1 cellular context compared by ENCODE assay signal in genomic region chr11:93715797-93716396, GRCh38.
TF ChIP-seq lines count a peak whose summit lies in the region.

No MANE protein-coding gene starts in this region.

TF ChIP-seq in GM23338, 12 proteins besides CTCF, POLR2A, EP300 and RAD21:
- TF ChIP-seq STAT1 (IDR thresholded peaks at IDR 0.05; ENCODE audit: unreplicated experiment) (no peak), CREB1 (CRISPR knock-in tag; IDR thresholded peaks at IDR 0.05; ENCODE audit: low read depth) (no peak), ZNF331 (CRISPR knock-in tag; IDR thresholded peaks at IDR 0.05; ENCODE audit: low read depth) (no peak), JUNB (IDR thresholded peaks at IDR 0.05; ENCODE audit: unreplicated experiment) (no peak), NANOG (IDR thresholded peaks at IDR 0.05; ENCODE audit: borderline replicate concordance) (no peak), ZNF114 (CRISPR knock-in tag; IDR thresholded peaks at IDR 0.05) (no peak), ETS1 (IDR thresholded peaks at IDR 0.05) (no peak), POLR2AphosphoS5 (IDR thresholded peaks at IDR 0.05; ENCODE audit: low read depth) (no peak), EZH2phosphoT487 (IDR thresholded peaks at IDR 0.05; ENCODE audit: unreplicated experiment) (no peak), EZH2 (IDR thresholded peaks at IDR 0.05; ENCODE audit: low read depth, unreplicated experiment) (no peak)
- TF ChIP-seq, protein P1, sequence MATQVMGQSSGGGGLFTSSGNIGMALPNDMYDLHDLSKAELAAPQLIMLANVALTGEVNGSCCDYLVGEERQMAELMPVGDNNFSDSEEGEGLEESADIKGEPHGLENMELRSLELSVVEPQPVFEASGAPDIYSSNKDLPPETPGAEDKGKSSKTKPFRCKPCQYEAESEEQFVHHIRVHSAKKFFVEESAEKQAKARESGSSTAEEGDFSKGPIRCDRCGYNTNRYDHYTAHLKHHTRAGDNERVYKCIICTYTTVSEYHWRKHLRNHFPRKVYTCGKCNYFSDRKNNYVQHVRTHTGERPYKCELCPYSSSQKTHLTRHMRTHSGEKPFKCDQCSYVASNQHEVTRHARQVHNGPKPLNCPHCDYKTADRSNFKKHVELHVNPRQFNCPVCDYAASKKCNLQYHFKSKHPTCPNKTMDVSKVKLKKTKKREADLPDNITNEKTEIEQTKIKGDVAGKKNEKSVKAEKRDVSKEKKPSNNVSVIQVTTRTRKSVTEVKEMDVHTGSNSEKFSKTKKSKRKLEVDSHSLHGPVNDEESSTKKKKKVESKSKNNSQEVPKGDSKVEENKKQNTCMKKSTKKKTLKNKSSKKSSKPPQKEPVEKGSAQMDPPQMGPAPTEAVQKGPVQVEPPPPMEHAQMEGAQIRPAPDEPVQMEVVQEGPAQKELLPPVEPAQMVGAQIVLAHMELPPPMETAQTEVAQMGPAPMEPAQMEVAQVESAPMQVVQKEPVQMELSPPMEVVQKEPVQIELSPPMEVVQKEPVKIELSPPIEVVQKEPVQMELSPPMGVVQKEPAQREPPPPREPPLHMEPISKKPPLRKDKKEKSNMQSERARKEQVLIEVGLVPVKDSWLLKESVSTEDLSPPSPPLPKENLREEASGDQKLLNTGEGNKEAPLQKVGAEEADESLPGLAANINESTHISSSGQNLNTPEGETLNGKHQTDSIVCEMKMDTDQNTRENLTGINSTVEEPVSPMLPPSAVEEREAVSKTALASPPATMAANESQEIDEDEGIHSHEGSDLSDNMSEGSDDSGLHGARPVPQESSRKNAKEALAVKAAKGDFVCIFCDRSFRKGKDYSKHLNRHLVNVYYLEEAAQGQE (IDR thresholded peaks at IDR 0.05; ENCODE audit: unreplicated experiment) = no peak
- TF ChIP-seq, protein P2, sequence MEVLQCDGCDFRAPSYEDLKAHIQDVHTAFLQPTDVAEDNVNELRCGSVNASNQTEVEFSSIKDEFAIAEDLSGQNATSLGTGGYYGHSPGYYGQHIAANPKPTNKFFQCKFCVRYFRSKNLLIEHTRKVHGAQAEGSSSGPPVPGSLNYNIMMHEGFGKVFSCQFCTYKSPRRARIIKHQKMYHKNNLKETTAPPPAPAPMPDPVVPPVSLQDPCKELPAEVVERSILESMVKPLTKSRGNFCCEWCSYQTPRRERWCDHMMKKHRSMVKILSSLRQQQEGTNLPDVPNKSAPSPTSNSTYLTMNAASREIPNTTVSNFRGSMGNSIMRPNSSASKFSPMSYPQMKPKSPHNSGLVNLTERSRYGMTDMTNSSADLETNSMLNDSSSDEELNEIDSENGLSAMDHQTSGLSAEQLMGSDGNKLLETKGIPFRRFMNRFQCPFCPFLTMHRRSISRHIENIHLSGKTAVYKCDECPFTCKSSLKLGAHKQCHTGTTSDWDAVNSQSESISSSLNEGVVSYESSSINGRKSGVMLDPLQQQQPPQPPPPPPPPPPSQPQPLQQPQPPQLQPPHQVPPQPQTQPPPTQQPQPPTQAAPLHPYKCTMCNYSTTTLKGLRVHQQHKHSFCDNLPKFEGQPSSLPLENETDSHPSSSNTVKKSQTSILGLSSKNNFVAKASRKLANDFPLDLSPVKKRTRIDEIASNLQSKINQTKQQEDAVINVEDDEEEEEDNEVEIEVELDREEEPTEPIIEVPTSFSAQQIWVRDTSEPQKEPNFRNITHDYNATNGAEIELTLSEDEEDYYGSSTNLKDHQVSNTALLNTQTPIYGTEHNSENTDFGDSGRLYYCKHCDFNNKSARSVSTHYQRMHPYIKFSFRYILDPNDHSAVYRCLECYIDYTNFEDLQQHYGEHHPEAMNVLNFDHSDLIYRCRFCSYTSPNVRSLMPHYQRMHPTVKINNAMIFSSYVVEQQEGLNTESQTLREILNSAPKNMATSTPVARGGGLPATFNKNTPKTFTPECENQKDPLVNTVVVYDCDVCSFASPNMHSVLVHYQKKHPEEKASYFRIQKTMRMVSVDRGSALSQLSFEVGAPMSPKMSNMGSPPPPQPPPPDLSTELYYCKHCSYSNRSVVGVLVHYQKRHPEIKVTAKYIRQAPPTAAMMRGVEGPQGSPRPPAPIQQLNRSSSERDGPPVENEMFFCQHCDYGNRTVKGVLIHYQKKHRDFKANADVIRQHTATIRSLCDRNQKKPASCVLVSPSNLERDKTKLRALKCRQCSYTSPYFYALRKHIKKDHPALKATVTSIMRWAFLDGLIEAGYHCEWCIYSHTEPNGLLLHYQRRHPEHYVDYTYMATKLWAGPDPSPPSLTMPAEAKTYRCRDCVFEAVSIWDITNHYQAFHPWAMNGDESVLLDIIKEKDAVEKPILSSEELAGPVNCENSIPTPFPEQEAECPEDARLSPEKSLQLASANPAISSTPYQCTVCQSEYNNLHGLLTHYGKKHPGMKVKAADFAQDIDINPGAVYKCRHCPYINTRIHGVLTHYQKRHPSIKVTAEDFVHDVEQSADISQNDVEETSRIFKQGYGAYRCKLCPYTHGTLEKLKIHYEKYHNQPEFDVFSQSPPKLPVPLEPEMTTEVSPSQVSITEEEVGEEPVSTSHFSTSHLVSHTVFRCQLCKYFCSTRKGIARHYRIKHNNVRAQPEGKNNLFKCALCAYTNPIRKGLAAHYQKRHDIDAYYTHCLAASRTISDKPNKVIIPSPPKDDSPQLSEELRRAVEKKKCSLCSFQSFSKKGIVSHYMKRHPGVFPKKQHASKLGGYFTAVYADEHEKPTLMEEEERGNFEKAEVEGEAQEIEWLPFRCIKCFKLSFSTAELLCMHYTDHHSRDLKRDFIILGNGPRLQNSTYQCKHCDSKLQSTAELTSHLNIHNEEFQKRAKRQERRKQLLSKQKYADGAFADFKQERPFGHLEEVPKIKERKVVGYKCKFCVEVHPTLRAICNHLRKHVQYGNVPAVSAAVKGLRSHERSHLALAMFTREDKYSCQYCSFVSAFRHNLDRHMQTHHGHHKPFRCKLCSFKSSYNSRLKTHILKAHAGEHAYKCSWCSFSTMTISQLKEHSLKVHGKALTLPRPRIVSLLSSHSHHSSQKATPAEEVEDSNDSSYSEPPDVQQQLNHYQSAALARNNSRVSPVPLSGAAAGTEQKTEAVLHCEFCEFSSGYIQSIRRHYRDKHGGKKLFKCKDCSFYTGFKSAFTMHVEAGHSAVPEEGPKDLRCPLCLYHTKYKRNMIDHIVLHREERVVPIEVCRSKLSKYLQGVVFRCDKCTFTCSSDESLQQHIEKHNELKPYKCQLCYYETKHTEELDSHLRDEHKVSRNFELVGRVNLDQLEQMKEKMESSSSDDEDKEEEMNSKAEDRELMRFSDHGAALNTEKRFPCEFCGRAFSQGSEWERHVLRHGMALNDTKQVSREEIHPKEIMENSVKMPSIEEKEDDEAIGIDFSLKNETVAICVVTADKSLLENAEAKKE (CRISPR knock-in tag; IDR thresholded peaks at IDR 0.05) = no peak
TF ChIP-seq in GM23338: peak in this region for 0.
